In the genomic region with DNA sequence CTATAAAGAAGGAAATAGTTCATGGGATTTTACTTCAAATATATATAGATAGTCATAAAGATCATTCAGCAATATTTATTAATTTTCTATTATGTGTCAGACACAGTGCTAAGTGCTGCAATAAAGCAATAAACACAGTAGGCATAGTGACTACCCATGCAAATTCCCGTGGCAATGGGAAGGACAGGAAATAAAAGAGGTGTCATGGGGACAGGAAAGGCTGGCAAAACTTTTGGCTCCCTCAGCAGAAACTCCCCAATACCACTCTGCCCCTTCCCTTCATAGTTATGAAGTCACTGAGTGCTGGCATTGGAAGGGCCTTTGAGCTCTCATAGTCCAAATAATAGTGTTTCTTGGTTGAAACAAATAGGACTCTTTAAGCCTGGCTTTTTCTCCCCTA, we compare ENCODE assay signal across 20 cellular contexts.
DNase-seq lines count a peak whose midpoint lies in the region; ATAC-seq and TF ChIP-seq lines count a peak whose summit lies in the region.
"Had no signal": no experiment of that assay in that cellular context is flagged by ENCODE, and none has a peak within 500 bp of the region (broad histone marks: within the 10 kb centered on the region; RNA-seq: fewer than 3 reads in every experiment).

No MANE protein-coding gene starts in this region.

- DNase-seq in Right ventricle myocardium superior (no peak), cardiac septum (ENCODE audit: low spot score) (no peak), cerebellum (ENCODE audit: low spot score) (peak; percentile 1), transverse colon (no peak), inferior parietal cortex (ENCODE audit: extremely low spot score) (no peak), NOMO-1 (lab: John Stamatoyannopoulos, UW; ENCODE audit: unreplicated experiment in 2 of 2) (no peak), AG08396 (ENCODE audit: low spot score) (no peak)
- DNase-seq: activated CD8-positive, alpha-beta memory T cell treated with anti-CD3 and anti-CD28 coated beads for 24 hours; DMS 273 treated with DMSO at 0.1 percent for 48 hours; GDM1; naive B cell; NCI-H1417; NCI-H2171; NCI-H526 treated with DMSO at 0.1 percent for 48 hours; stimulated activated CD4-positive, alpha-beta T cell treated with anti-CD3 and anti-CD28 coated beads, Interleukin-4, amount 100 ng/mL, for 24 hours; upper lobe of left lung had no signal

- H3K4me1 ChIP-seq in mesodermal cell (ENCODE audit: control insufficient read depth, insufficient read depth, low read length, poor library complexity, severe bottlenecking), result peaks cover 9% of the 10 kb centered on the region
- peaks cover 9 to 38% (median 17%) of the 10 kb centered on the region in 4 donors for H3K4me1 ChIP-seq in transverse colon

- in situ Hi-C loops in transverse colon (cut with MboI; ENCODE audit: low pct_ligation_motif_present in 1 of 4, low pct_unique_long_range_greater_than_20kb in 1 of 4, low sequenced_read_pairs in 3 of 4), result no loop called here

- H3K36me3 ChIP-seq in mesodermal cell (ENCODE audit: control insufficient read depth, insufficient read depth, low read length) (no peaks in the 10 kb centered on the region), transverse colon (no peaks in the 10 kb centered on the region)
- H3K36me3 ChIP-seq: upper lobe of left lung had no signal

- TF ChIP-seq EP300 in transverse colon (IDR thresholded peaks at IDR 0.05; ENCODE audit: low read depth), result no peak

- no peak for TF ChIP-seq CTCF in transverse colon (IDR thresholded peaks at IDR 0.05)

- no CpG with 5 or more reads among the region's 1 CpG for WGBS in mesodermal cell (ENCODE audit: insufficient coverage in 2 of 2), 2 experiments
- 38 to 70% methylated on average over 1 of the region's 1 CpG for WGBS in transverse colon (ENCODE audit: low coverage in 1 of 2), 2 donors

- peak; percentile 24 for ATAC-seq in Right ventricle myocardium superior (ENCODE audit: poor library complexity)

- H3K27ac ChIP-seq in mesodermal cell (ENCODE audit: low read depth, low read length, severe bottlenecking) (peak overlapping the region; percentile 80), transverse colon (peak overlapping the region; percentile 56 to 76 (median 70))
- H3K27ac ChIP-seq: coronary artery had no signal

- TF ChIP-seq POLR2A in transverse colon (IDR thresholded peaks at IDR 0.05), result no peak

- no peak overlapping the region for H3K4me3 ChIP-seq in mesodermal cell (ENCODE audit: extremely low read depth, insufficient read depth, low read length, poor library complexity, severe bottlenecking)
- no peak overlapping the region for H3K4me3 ChIP-seq in transverse colon
- H3K4me3 ChIP-seq: coronary artery, lung, skin epidermis, upper lobe of left lung had no signal

- intact Hi-C loops in Right ventricle myocardium superior (cut with DNase I) (loop anchor here (10.0 kb wide), 1 partner anchor 271 kb away; a partner anchor contains a TSS), cardiac septum (cut with DNase I) (no loop called here), transverse colon (cut with DNase I; ENCODE audit: low total_unique reads) (no loop called here)

- H3K9me3 ChIP-seq in mesodermal cell (ENCODE audit: control insufficient read depth, low read length) (peaks cover 4% of the 10 kb centered on the region), transverse colon (no peaks in the 10 kb centered on the region)
- H3K9me3 ChIP-seq: upper lobe of left lung had no signal

- no peaks in the 10 kb centered on the region for H3K27me3 ChIP-seq in transverse colon
- H3K27me3 ChIP-seq: upper lobe of left lung had no signal
